16 cellular contexts compared by ENCODE assay signal in the genomic region with DNA sequence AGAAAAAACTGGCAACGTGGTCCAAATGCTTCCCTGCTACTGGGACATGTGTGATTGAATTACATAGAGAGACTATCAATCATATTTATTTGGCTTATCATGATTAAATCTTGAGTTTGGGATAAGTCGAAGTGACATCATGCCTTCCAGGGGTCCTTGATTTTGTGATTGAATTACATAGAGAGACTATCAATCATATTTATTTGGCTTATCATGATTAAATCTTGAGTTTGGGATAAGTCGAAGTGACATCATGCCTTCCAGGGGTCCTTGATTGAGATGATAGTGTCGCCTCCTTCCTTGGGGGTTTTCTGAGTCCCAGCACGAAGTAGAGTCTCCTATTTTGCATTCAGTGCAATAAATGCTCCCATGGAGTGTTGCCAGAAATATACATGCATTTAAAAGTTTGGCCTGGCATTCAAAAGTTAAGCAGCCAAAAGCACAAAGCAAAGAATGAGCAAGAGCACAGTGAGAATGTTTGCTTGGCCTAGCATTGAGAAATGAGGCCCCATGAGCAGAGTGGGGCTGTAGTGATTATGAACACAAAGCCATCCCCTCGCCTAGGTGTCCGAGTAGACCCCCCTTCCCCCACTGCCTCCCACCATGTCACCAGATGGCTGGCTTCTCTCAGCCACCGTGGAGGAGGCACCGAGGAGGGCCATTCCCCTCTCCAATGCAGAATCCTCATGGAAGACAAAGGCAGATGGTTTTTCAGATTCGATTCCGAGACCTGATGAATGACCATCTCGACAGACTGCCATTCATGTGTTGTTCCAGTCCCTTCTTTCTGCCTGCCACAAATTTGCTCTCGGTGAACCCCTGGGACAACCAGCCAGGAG. TPM values are rescaled to one million over a fixed set of nuclear protein-coding genes. Genes with fewer than 3 reads are reported as not detected.
DNase-seq lines count a peak whose midpoint lies in the region; ATAC-seq, FAIRE-seq and TF ChIP-seq lines count a peak whose summit lies in the region.
"Had no signal": no experiment of that assay in that cellular context is flagged by ENCODE, and none has a peak within 500 bp of the region (broad histone marks: within the 10 kb centered on the region; RNA-seq: fewer than 3 reads in every experiment).

No MANE protein-coding gene starts in this region.

- H4K20me1 ChIP-seq in keratinocyte (ENCODE audit: control insufficient read depth, extremely low read depth, insufficient read depth, low read length), result no peaks in the 10 kb centered on the region

- H3K36me3 ChIP-seq in keratinocyte (ENCODE audit: control insufficient read depth in 2 of 2, extremely low read depth in 1 of 2, insufficient read depth in 2 of 2, low read length in 2 of 2), result no peaks in the 10 kb centered on the region
- H3K36me3 ChIP-seq: HAP-1 had no signal

- WGBS in A549 (ENCODE audit: missing lambda C conversion rate), result 76% methylated on average over 11 of the region's 13 CpGs

- H3K4me1 ChIP-seq in A549 (peaks cover 18% of the 10 kb centered on the region), keratinocyte (ENCODE audit: control insufficient read depth, extremely low read depth, insufficient read depth, low read length) (peaks cover 27% of the 10 kb centered on the region)
- H3K4me1 ChIP-seq: HAP-1 had no signal

- no peak for FAIRE-seq in A549 (lab: Jason Lieb, UNC)
- peak; percentile 80 for FAIRE-seq in GM12892 (lab: Jason Lieb, UNC)
- FAIRE-seq in keratinocyte (lab: Jason Lieb, UNC), result peak; percentile 29
- FAIRE-seq: K562, RCC 7860 had no signal

- DNase-seq in A549 (ENCODE audit: low read depth in 1 of 2, low spot score in 1 of 2) (no peak), GM12892 (ENCODE audit: insufficient read length) (no peak), SK-N-DZ (ENCODE audit: low spot score) (peak; percentile 52), keratinocyte (ENCODE audit: low read depth, low spot score) (no peak), GOT3 (lab: John Stamatoyannopoulos, UW) (no peak), MV-4-11 (lab: John Stamatoyannopoulos, UW) (no peak), A172 (ENCODE audit: low spot score) (no peak), OCI-M1 (lab: John Stamatoyannopoulos, UW) (no peak)
- DNase-seq: CD4-positive, CD25-positive, alpha-beta regulatory T cell; NCI-H1436; NCI-H2029 treated with DMSO at 0.1 percent for 48 hours; NCI-H2171 treated with DMSO at 0.1 percent for 48 hours; SHP77 had no signal

- no peaks in the 10 kb centered on the region for H3K79me2 ChIP-seq in keratinocyte (ENCODE audit: control insufficient read depth, insufficient read depth, low read length)

- TF ChIP-seq EP300 in A549 (IDR thresholded peaks at IDR 0.05), result no peak

- no peak for ATAC-seq in A549
- ATAC-seq: K562 had no signal

- no peaks in the 10 kb centered on the region for H3K27me3 ChIP-seq in keratinocyte (ENCODE audit: control insufficient read depth, extremely low read depth, insufficient read depth, low read length)

- no peaks in the 10 kb centered on the region for H3K9me1 ChIP-seq in keratinocyte (ENCODE audit: control insufficient read depth, extremely low read depth, insufficient read depth, low read length)

- TF ChIP-seq POLR2A in A549 (IDR thresholded peaks at IDR 0.05; ENCODE audit: low read length) (no peak), GM12892 (IDR thresholded peaks at IDR 0.05; ENCODE audit: low read depth, low read length) (no peak)

- CTCF ChIA-PET in A549 (lab: Yijun Ruan, JAX), result interaction anchor here (1.3 to 2.0 kb wide), 2 partner anchors 15 to 203 kb away, joined by 3 to 11 read pairs; no protein-coding TSS in a partner anchor

- no peak overlapping the region for H2AFZ ChIP-seq in keratinocyte (ENCODE audit: control insufficient read depth, low read length)

- H3K4me3 ChIP-seq in A549, result no peak overlapping the region
- H3K4me3 ChIP-seq in keratinocyte (ENCODE audit: control insufficient read depth in 2 of 3, extremely low read depth in 1 of 3, insufficient read depth in 2 of 3, low read depth in 1 of 3, low read length in 3 of 3), result no peak overlapping the region
- H3K4me3 ChIP-seq: HAP-1, K562 had no signal

- TF ChIP-seq CTCF in A549 (IDR thresholded peaks at IDR 0.05), result no peak
- TF ChIP-seq CTCF in keratinocyte (optimal IDR thresholded peaks at IDR 0.05 in 1 of 3, IDR thresholded peaks at IDR 0.05 in 1 of 3, conservative IDR thresholded peaks at IDR 0.05 in 1 of 3; ENCODE audit: extremely low read depth in 1 of 3, insufficient read depth in 2 of 3, low read length in 3 of 3), result no peak

- dilution Hi-C loops in keratinocyte (cut with MboI; ENCODE audit: extremely low pct_ligation_motif_present, low sequenced_read_pairs), result no loop called here

- H3K9me3 ChIP-seq in A549, result no peaks in the 10 kb centered on the region
- no peaks in the 10 kb centered on the region for H3K9me3 ChIP-seq in keratinocyte (ENCODE audit: control insufficient read depth, low read depth, low read length)
- H3K9me3 ChIP-seq: HAP-1 had no signal

- TF ChIP-seq RAD21 in A549 (conservative IDR thresholded peaks at IDR 0.05 in 1 of 2, IDR thresholded peaks at IDR 0.05 in 1 of 2), result no peak

- H3K27ac ChIP-seq in A549 (peak overlapping the region; percentile 29 to 58; a peak in 3 of 6 replicates), keratinocyte (ENCODE audit: control insufficient read depth, insufficient read depth, low read length) (no peak overlapping the region)

- no peak overlapping the region for H3K9ac ChIP-seq in keratinocyte (ENCODE audit: control insufficient read depth, extremely low read depth, insufficient read depth, low read length)

- POLR2A ChIA-PET in A549 (lab: Yijun Ruan, JAX), result no interaction called here

- H3K4me2 ChIP-seq in A549, result 0 out of 3 replicates have a peak overlapping the region, but pooled peaks have one; percentile 25
- peak overlapping the region; percentile 37 for H3K4me2 ChIP-seq in keratinocyte (ENCODE audit: control insufficient read depth, extremely low read depth, insufficient read depth, low read depth, low read length)

TF ChIP-seq in A549, 52 proteins besides CTCF, POLR2A, EP300 and RAD21:
- no peak for TF ChIP-seq CHD4 (IDR thresholded peaks at IDR 0.05; ENCODE audit: borderline replicate concordance)
- no peak for TF ChIP-seq SREBF2 (IDR thresholded peaks at IDR 0.05)
- no peak for TF ChIP-seq CBX8 (IDR thresholded peaks at IDR 0.05)
- no peak for TF ChIP-seq RCOR1 (IDR thresholded peaks at IDR 0.05; ENCODE audit: low read depth, low read length)
- no peak for TF ChIP-seq NFE2L2 (conservative IDR thresholded peaks at IDR 0.05; ENCODE audit: low read length)
- TF ChIP-seq EHMT2 (IDR thresholded peaks at IDR 0.05; ENCODE audit: low read depth), result no peak
- no peak for TF ChIP-seq EHF (CRISPR knock-in tag; IDR thresholded peaks at IDR 0.05)

RNA-seq across cellular contexts. Expression of gene UBL3, which starts 58.7 kb away (rescaled TPM):
- polyA plus RNA-seq in A549 (2011; rRNA removed), result 13.5 and 17.1 TPM in 2 replicates
- polyA plus RNA-seq in A549 (2012; cell fraction: cytosol; rRNA removed), result 4.1 and 5.5 TPM in 2 replicates
- 2.0 and 3.3 TPM in 2 replicates for polyA plus RNA-seq in A549 (2012; cell fraction: nucleus; rRNA removed)
- 9.2 to 10.4 TPM (median 9.4 TPM) in 3 replicates for polyA plus RNA-seq in A549 (2017; fragmentation: RNase III; extraction: RNeasy Plus Mini Kit Qiagen cat#74134 plus additional on column Dnase treatment)
- 5.5 and 5.7 TPM in 2 replicates for polyA minus RNA-seq in A549 (2011; rRNA and poly(A)+ RNA removed)
- 8.2 TPM for polyA plus RNA-seq in GM12892 (2012; ENCODE audit: missing spikeins)
- polyA plus RNA-seq in SK-N-DZ (2014; cell fraction: cytosol; rRNA removed), result 8.7 and 11.0 TPM in 2 replicates
- polyA plus RNA-seq in SK-N-DZ (2014; cell fraction: nucleus; rRNA removed), result 6.1 and 7.5 TPM in 2 replicates
- 6.5 to 10.5 TPM (median 7.1 TPM) in 3 replicates for polyA plus RNA-seq in keratinocyte
- polyA plus RNA-seq in keratinocyte (2011; ENCODE audit: low read depth), result 9.5 TPM
- 6.5 and 12.7 TPM in 2 replicates for polyA plus RNA-seq in keratinocyte (2011; cell fraction: cytosol; rRNA removed)
- 5.8 and 6.8 TPM in 2 replicates for polyA plus RNA-seq in keratinocyte (2011; cell fraction: nucleus; rRNA removed)
- 8.0 and 19.3 TPM in 2 replicates for polyA plus RNA-seq in keratinocyte (2012; ENCODE audit: low replicate concordance)
- 2.2 to 8.3 TPM (median 4.9 TPM) in 3 replicates for polyA minus RNA-seq in keratinocyte
- 12.3 TPM for polyA minus RNA-seq in keratinocyte (2011; cell fraction: cytosol; rRNA and poly(A)+ RNA removed)
- 6.1 and 8.4 TPM in 2 replicates for polyA minus RNA-seq in keratinocyte (2011; cell fraction: nucleus; rRNA and poly(A)+ RNA removed)
- 8.7 and 9.7 TPM in 2 replicates for total RNA-seq in A172 (2014; rRNA removed; shearing (Covaris generic))
